ENCODE assay signal across 8 cellular contexts in genomic region chr10:25875555-25876165, GRCh38. TPM values are rescaled to one million over a fixed set of nuclear protein-coding genes. Genes with fewer than 3 reads are reported as not detected.
DNase-seq lines count a peak whose midpoint lies in the region; ATAC-seq, FAIRE-seq and TF ChIP-seq lines count a peak whose summit lies in the region.

No MANE protein-coding gene starts in this region.

- H3K4me3 ChIP-seq in astrocyte (ENCODE audit: insufficient read depth, low read depth, low read length) (no peak overlapping the region), small intestine (ENCODE audit: low read depth in 1 of 2, low read length in 2 of 2) (no peak overlapping the region)

- no peaks in the 10 kb centered on the region for H4K20me1 ChIP-seq in astrocyte (ENCODE audit: insufficient read depth, low read length)

- H3K36me3 Mint-ChIP-seq in astrocyte (ENCODE audit: low read depth, unreplicated experiment) = no peaks in the 10 kb centered on the region

- no peak overlapping the region for H3K27ac Mint-ChIP-seq in astrocyte (ENCODE audit: unreplicated experiment)

- H3K27ac ChIP-seq in astrocyte (ENCODE audit: low read depth, low read length) (no peak overlapping the region), small intestine (ENCODE audit: low read depth in 1 of 2, low read length in 1 of 2) (no peak overlapping the region)

- H3K9me3 ChIP-seq in astrocyte (ENCODE audit: insufficient read depth, low read depth, low read length) = no peaks in the 10 kb centered on the region
- H3K9me3 ChIP-seq in small intestine (ENCODE audit: control insufficient read depth, low read depth) = no peaks in the 10 kb centered on the region

- no peaks in the 10 kb centered on the region for H3K36me3 ChIP-seq in astrocyte (ENCODE audit: insufficient read depth, low read length)
- H3K36me3 ChIP-seq in small intestine (ENCODE audit: control insufficient read depth in 2 of 2, insufficient read depth in 2 of 2, low read length in 2 of 2) = no peaks in the 10 kb centered on the region

- peaks cover 8% of the 10 kb centered on the region for H3K9me3 Mint-ChIP-seq in astrocyte (ENCODE audit: unreplicated experiment)

- H3K9ac ChIP-seq in astrocyte (ENCODE audit: low read length) = no peak overlapping the region

- WGBS in small intestine, 3 donors = 0 to 2% (median 1%) methylated on average over 7 of the region's 7 CpGs

- no peak overlapping the region for H3K4me2 ChIP-seq in astrocyte (ENCODE audit: low read length)

- FAIRE-seq in astrocyte (lab: Jason Lieb, UNC) (peak; percentile 17), small intestine (lab: Jason Lieb, UNC) (no peak)

- TF ChIP-seq CTCF in astrocyte (IDR thresholded peaks at IDR 0.05; ENCODE audit: insufficient read depth, low read depth, low read length) = peak; percentile 98

- H3K27me3 Mint-ChIP-seq in astrocyte (ENCODE audit: low read depth, unreplicated experiment) = peaks cover 7% of the 10 kb centered on the region

- DNase-seq in A172 (ENCODE audit: low spot score) (peak; percentile 77), NCI-H1694 treated with DMSO at 0.1 percent for 48 hours (lab: John Stamatoyannopoulos, UW) (peak; percentile 17), T-helper 2 cell (peak; percentile 5 to 60 (median 36)), astrocyte (ENCODE audit: low read depth) (peak; percentile 39), iPS DF 19.7 (ENCODE audit: low read depth, low spot score) (peak; percentile 33), small intestine (peak; percentile 67)

- no peak for TF ChIP-seq POLR2A in GM18505 (IDR thresholded peaks at IDR 0.05; ENCODE audit: borderline replicate concordance, extremely low read depth, insufficient read depth, insufficient read length)

- ATAC-seq in GM18505 (IDR thresholded peaks at IDR 0.05; ENCODE audit: unreplicated experiment) (peak; percentile 75), HG02885 (IDR thresholded peaks at IDR 0.05; ENCODE audit: poor library complexity, unreplicated experiment) (peak; percentile 98)

- H3K4me1 ChIP-seq in astrocyte (ENCODE audit: insufficient read depth, low read length) (no peaks in the 10 kb centered on the region), small intestine (ENCODE audit: control insufficient read depth in 2 of 2, insufficient read depth in 1 of 2, low read depth in 1 of 2, low read length in 1 of 2) (no peaks in the 10 kb centered on the region)

- H3K79me2 ChIP-seq in astrocyte (ENCODE audit: insufficient read depth, low read length) = no peaks in the 10 kb centered on the region

- H3K27me3 ChIP-seq in astrocyte (ENCODE audit: insufficient read depth, low read length) (peaks cover 3% of the 10 kb centered on the region), small intestine (ENCODE audit: control insufficient read depth in 2 of 2, insufficient read depth in 2 of 2, low read length in 2 of 2) (no peaks in the 10 kb centered on the region)

- H2AFZ ChIP-seq in astrocyte (ENCODE audit: low read depth, low read length) = no peak overlapping the region

- H3K4me3 Mint-ChIP-seq in astrocyte (ENCODE audit: unreplicated experiment) = no peak overlapping the region

- H3K4me1 Mint-ChIP-seq in astrocyte (ENCODE audit: low read depth, unreplicated experiment) = no peaks in the 10 kb centered on the region

RNA-seq across cellular contexts. Expression of gene MYO3A, which starts 58.4 kb away (rescaled TPM):
- total RNA-seq in A172 (2014; rRNA removed; shearing (Covaris generic)) = not detected in 2 replicates
- 0.23 TPM in 1 of 2 replicates, not detected in the other for total RNA-seq in astrocyte
- polyA plus RNA-seq in small intestine = under 1 TPM in 1 of 3 donors, not detected in 2; 0.09 TPM

Comparison
In these comparisons a context has a peak if more than half of its experiments do, and no peak if none do; other contexts are left out.
1. DNase-seq: peak in every context shown above with its lines; median percentile 77 in A172; 67 in small intestine; 39 in astrocyte; 36 in T-helper 2 cell; 33 in iPS DF 19.7; 17 in NCI-H1694 treated with DMSO at 0.1 percent for 48 hours.